In the genomic region with DNA sequence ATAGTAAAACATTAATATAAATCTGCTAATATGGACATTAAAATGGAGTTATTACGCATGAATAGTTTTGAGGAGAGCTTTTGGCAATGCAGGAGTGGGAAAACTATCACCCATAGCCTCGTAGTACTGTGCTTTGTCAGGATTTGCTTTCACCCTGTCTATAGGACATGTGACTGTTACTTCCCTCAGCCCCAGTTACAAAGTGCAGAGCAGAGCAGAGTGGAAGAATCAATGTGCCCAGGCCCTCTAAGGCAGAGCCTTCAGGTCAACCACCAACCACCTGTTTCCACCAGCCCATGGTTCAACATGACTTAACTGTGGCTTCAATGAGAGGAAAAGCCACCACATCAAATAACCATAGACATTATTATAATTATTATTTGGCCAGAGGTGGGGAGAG, we compare ENCODE assay signal across 2 cellular contexts.
TF ChIP-seq lines count a peak whose summit lies in the region.

No MANE protein-coding gene starts in this region.

TF ChIP-seq in GM12878, 131 proteins besides CTCF, POLR2A, EP300 and RAD21 (continued from another document):
- TF ChIP-seq, protein P1, sequence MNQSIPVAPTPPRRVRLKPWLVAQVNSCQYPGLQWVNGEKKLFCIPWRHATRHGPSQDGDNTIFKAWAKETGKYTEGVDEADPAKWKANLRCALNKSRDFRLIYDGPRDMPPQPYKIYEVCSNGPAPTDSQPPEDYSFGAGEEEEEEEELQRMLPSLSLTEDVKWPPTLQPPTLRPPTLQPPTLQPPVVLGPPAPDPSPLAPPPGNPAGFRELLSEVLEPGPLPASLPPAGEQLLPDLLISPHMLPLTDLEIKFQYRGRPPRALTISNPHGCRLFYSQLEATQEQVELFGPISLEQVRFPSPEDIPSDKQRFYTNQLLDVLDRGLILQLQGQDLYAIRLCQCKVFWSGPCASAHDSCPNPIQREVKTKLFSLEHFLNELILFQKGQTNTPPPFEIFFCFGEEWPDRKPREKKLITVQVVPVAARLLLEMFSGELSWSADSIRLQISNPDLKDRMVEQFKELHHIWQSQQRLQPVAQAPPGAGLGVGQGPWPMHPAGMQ (IDR thresholded peaks at IDR 0.05; ENCODE audit: borderline replicate concordance) = no peak
- no peak for TF ChIP-seq SUZ12 (IDR thresholded peaks at IDR 0.05; ENCODE audit: unreplicated experiment)
- TF ChIP-seq STAT1 (conservative IDR thresholded peaks at IDR 0.05) = no peak
- TF ChIP-seq, protein P2, sequence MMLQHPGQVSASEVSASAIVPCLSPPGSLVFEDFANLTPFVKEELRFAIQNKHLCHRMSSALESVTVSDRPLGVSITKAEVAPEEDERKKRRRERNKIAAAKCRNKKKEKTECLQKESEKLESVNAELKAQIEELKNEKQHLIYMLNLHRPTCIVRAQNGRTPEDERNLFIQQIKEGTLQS (IDR thresholded peaks at IDR 0.05; ENCODE audit: borderline replicate concordance, extremely low read depth, low read depth, low read length) = no peak
- TF ChIP-seq, protein P3, sequence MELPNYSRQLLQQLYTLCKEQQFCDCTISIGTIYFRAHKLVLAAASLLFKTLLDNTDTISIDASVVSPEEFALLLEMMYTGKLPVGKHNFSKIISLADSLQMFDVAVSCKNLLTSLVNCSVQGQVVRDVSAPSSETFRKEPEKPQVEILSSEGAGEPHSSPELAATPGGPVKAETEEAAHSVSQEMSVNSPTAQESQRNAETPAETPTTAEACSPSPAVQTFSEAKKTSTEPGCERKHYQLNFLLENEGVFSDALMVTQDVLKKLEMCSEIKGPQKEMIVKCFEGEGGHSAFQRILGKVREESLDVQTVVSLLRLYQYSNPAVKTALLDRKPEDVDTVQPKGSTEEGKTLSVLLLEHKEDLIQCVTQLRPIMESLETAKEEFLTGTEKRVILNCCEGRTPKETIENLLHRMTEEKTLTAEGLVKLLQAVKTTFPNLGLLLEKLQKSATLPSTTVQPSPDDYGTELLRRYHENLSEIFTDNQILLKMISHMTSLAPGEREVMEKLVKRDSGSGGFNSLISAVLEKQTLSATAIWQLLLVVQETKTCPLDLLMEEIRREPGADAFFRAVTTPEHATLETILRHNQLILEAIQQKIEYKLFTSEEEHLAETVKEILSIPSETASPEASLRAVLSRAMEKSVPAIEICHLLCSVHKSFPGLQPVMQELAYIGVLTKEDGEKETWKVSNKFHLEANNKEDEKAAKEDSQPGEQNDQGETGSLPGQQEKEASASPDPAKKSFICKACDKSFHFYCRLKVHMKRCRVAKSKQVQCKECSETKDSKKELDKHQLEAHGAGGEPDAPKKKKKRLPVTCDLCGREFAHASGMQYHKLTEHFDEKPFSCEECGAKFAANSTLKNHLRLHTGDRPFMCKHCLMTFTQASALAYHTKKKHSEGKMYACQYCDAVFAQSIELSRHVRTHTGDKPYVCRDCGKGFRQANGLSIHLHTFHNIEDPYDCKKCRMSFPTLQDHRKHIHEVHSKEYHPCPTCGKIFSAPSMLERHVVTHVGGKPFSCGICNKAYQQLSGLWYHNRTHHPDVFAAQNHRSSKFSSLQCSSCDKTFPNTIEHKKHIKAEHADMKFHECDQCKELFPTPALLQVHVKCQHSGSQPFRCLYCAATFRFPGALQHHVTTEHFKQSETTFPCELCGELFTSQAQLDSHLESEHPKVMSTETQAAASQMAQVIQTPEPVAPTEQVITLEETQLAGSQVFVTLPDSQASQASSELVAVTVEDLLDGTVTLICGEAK (IDR thresholded peaks at IDR 0.05; ENCODE audit: borderline replicate concordance) = no peak
- TF ChIP-seq NR2C2 (IDR thresholded peaks at IDR 0.05; ENCODE audit: borderline replicate concordance, control insufficient read depth, insufficient read length, low read depth) = no peak
- TF ChIP-seq EGR1 (IDR thresholded peaks at IDR 0.05; ENCODE audit: borderline replicate concordance in 1 of 2, low read depth in 2 of 2, low read length in 2 of 2) = no peak
- TF ChIP-seq, protein P4, sequence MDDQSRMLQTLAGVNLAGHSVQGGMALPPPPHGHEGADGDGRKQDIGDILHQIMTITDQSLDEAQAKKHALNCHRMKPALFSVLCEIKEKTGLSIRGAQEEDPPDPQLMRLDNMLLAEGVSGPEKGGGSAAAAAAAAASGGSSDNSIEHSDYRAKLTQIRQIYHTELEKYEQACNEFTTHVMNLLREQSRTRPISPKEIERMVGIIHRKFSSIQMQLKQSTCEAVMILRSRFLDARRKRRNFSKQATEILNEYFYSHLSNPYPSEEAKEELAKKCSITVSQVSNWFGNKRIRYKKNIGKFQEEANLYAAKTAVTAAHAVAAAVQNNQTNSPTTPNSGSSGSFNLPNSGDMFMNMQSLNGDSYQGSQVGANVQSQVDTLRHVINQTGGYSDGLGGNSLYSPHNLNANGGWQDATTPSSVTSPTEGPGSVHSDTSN (IDR thresholded peaks at IDR 0.05; ENCODE audit: insufficient replicate concordance, low read depth, low read length) = no peak
- no peak for TF ChIP-seq PAX8 (IDR thresholded peaks at IDR 0.05)
- no peak for TF ChIP-seq RFX5 (IDR thresholded peaks at IDR 0.05; ENCODE audit: low read depth, low read length)

TF ChIP-seq in liver, 16 proteins besides CTCF, POLR2A, EP300 and RAD21 (continued from another document):
- TF ChIP-seq GABPA (IDR thresholded peaks at IDR 0.05 in 1 of 2, conservative IDR thresholded peaks at IDR 0.05 in 1 of 2) (no peak), NR2F2 (IDR thresholded peaks at IDR 0.05) (no peak), FOXA2 (IDR thresholded peaks at IDR 0.05) (no peak), RXRA (IDR thresholded peaks at IDR 0.05) (peak; percentile 43 to 67), HNF4A (conservative IDR thresholded peaks at IDR 0.05) (peak; percentile 69 to 79), JUND (IDR thresholded peaks at IDR 0.05) (peak in 1 of 2 donors; percentile 26), TAF1 (conservative IDR thresholded peaks at IDR 0.05) (no peak)
- TF ChIP-seq, protein P2 (IDR thresholded peaks at IDR 0.05) = no peak
- TF ChIP-seq, protein P5, sequence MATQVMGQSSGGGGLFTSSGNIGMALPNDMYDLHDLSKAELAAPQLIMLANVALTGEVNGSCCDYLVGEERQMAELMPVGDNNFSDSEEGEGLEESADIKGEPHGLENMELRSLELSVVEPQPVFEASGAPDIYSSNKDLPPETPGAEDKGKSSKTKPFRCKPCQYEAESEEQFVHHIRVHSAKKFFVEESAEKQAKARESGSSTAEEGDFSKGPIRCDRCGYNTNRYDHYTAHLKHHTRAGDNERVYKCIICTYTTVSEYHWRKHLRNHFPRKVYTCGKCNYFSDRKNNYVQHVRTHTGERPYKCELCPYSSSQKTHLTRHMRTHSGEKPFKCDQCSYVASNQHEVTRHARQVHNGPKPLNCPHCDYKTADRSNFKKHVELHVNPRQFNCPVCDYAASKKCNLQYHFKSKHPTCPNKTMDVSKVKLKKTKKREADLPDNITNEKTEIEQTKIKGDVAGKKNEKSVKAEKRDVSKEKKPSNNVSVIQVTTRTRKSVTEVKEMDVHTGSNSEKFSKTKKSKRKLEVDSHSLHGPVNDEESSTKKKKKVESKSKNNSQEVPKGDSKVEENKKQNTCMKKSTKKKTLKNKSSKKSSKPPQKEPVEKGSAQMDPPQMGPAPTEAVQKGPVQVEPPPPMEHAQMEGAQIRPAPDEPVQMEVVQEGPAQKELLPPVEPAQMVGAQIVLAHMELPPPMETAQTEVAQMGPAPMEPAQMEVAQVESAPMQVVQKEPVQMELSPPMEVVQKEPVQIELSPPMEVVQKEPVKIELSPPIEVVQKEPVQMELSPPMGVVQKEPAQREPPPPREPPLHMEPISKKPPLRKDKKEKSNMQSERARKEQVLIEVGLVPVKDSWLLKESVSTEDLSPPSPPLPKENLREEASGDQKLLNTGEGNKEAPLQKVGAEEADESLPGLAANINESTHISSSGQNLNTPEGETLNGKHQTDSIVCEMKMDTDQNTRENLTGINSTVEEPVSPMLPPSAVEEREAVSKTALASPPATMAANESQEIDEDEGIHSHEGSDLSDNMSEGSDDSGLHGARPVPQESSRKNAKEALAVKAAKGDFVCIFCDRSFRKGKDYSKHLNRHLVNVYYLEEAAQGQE (IDR thresholded peaks at IDR 0.05) = no peak
